Comparison of ENCODE assay signal across 1 cellular context in genomic region chr9:97803167-97804058, GRCh38.
TF ChIP-seq lines count a peak whose summit lies in the region.

No MANE protein-coding gene starts in this region.

TF ChIP-seq in HepG2, 621 proteins besides CTCF, POLR2A, EP300 and RAD21 (continued from another document and continues in another):
- TF ChIP-seq ZNF883 (CRISPR knock-in tag; IDR thresholded peaks at IDR 0.05; ENCODE audit: not compliant biosample characterization) (peak; percentile 49), ZFP62 (CRISPR knock-in tag; IDR thresholded peaks at IDR 0.05) (no peak), KLF11 (CRISPR knock-in tag; IDR thresholded peaks at IDR 0.05) (no peak), NRL (CRISPR knock-in tag; IDR thresholded peaks at IDR 0.05; ENCODE audit: borderline replicate concordance) (no peak), ZNF75D (CRISPR knock-in tag; IDR thresholded peaks at IDR 0.05; ENCODE audit: borderline replicate concordance) (no peak), ZBTB38 (CRISPR knock-in tag; IDR thresholded peaks at IDR 0.05) (no peak), DNMT1 (CRISPR knock-in tag; IDR thresholded peaks at IDR 0.05) (no peak), NFE2L1 (CRISPR knock-in tag; IDR thresholded peaks at IDR 0.05; ENCODE audit: borderline replicate concordance) (no peak), ZNF788 (CRISPR knock-in tag; IDR thresholded peaks at IDR 0.05; ENCODE audit: borderline replicate concordance) (peak; percentile 73; the same call in 1 of the 2 replicates), NR2F1 (CRISPR knock-in tag; IDR thresholded peaks at IDR 0.05) (no peak), ZNF562 (CRISPR knock-in tag; IDR thresholded peaks at IDR 0.05; ENCODE audit: borderline replicate concordance) (no peak), BORCS8-MEF2B (CRISPR knock-in tag; IDR thresholded peaks at IDR 0.05) (0 out of 2 replicates have a peak, but pooled peaks have one; percentile 54), ARID4A (CRISPR knock-in tag; IDR thresholded peaks at IDR 0.05; ENCODE audit: borderline replicate concordance) (peak; percentile 49; the same call in 1 of the 2 replicates), ZNF512 (CRISPR knock-in tag; IDR thresholded peaks at IDR 0.05) (peak; percentile 100), TRAFD1 (CRISPR knock-in tag; IDR thresholded peaks at IDR 0.05; ENCODE audit: borderline replicate concordance) (no peak), SETDB1 (CRISPR knock-in tag; IDR thresholded peaks at IDR 0.05; ENCODE audit: borderline replicate concordance) (no peak), ZNF513 (CRISPR knock-in tag; conservative IDR thresholded peaks at IDR 0.05) (0 out of 2 replicates have a peak, but pooled peaks have one; percentile 11), BCL3 (CRISPR knock-in tag; IDR thresholded peaks at IDR 0.05) (peak; percentile 69; the same call in 1 of the 2 replicates), ZFX (CRISPR knock-in tag; IDR thresholded peaks at IDR 0.05; ENCODE audit: low read depth) (peak; percentile 74), HNRNPK (IDR thresholded peaks at IDR 0.05; ENCODE audit: low read depth, low read length, poor library complexity, severe bottlenecking) (peak; percentile 76), YEATS4 (CRISPR knock-in tag; IDR thresholded peaks at IDR 0.05; ENCODE audit: borderline replicate concordance) (no peak; the same call in 1 of the 2 replicates), ETV5 (CRISPR knock-in tag; IDR thresholded peaks at IDR 0.05; ENCODE audit: borderline replicate concordance) (0 out of 2 replicates have a peak, but pooled peaks have one; percentile 12), SMC3 (IDR thresholded peaks at IDR 0.05; ENCODE audit: low read length) (no peak), DZIP1 (CRISPR knock-in tag; IDR thresholded peaks at IDR 0.05) (no peak; the same call in 1 of the 2 replicates), NR2F2 (IDR thresholded peaks at IDR 0.05; ENCODE audit: borderline replicate concordance, low read depth) (no peak), PTBP1 (IDR thresholded peaks at IDR 0.05; ENCODE audit: low read depth, low read length, poor library complexity, severe bottlenecking) (no peak), ZNF282 (IDR thresholded peaks at IDR 0.05; ENCODE audit: partially characterized antibody) (no peak), MAFF (IDR thresholded peaks at IDR 0.05; ENCODE audit: low read depth, low read length) (no peak), GABPB1 (CRISPR knock-in tag; IDR thresholded peaks at IDR 0.05) (peak; percentile 48), ARNT (IDR thresholded peaks at IDR 0.05) (no peak), ZNF138 (CRISPR knock-in tag; IDR thresholded peaks at IDR 0.05; ENCODE audit: low read depth) (peak; percentile 64; the same call in 1 of the 2 replicates), ZNF598 (CRISPR knock-in tag; IDR thresholded peaks at IDR 0.05; ENCODE audit: borderline replicate concordance) (0 out of 2 replicates have a peak, but pooled peaks have one; percentile 44), ZEB1 (IDR thresholded peaks at IDR 0.05; ENCODE audit: insufficient replicate concordance, low read depth) (peak; percentile 60), ESRRA (CRISPR knock-in tag; IDR thresholded peaks at IDR 0.05; ENCODE audit: low read depth) (no peak), RXRA (CRISPR knock-in tag; IDR thresholded peaks at IDR 0.05) (0 out of 2 replicates have a peak, but pooled peaks have one; percentile 25), MIER3 (CRISPR knock-in tag; IDR thresholded peaks at IDR 0.05; ENCODE audit: borderline replicate concordance) (0 out of 2 replicates have a peak, but pooled peaks have one; percentile 27), ELF1 (CRISPR knock-in tag; IDR thresholded peaks at IDR 0.05) (no peak), NBN (conservative IDR thresholded peaks at IDR 0.05) (no peak), ZNF331 (CRISPR knock-in tag; IDR thresholded peaks at IDR 0.05) (no peak), PAXIP1 (CRISPR knock-in tag; conservative IDR thresholded peaks at IDR 0.05) (no peak), CAMTA2 (CRISPR knock-in tag; IDR thresholded peaks at IDR 0.05; ENCODE audit: borderline replicate concordance) (0 out of 2 replicates have a peak, but pooled peaks have one; percentile 64)
